Comparison of ENCODE assay signal across 1 cellular context in the genomic region with DNA sequence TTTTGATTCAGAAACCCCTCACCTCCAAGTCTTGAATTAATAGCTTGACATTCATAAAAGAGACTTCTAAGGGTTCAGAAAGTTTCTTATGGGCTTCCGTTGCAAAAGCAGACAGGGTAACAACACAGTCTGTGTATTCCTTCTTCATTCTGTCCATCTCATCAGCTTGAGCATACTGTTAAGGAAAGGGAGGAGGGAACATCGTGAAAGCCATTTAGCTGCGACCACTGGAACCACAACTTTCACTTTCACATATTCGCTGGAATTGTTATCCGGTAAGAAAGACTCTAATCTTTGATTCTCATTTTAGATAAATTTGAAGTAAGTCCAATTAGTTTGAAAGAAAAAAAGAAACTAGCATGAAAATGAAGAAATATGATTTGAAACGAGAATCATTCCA.
TF ChIP-seq lines count a peak whose summit lies in the region.

No MANE protein-coding gene starts in this region.

TF ChIP-seq in SK-N-SH, 30 proteins besides CTCF, POLR2A, EP300 and RAD21 (continued from another document):
- TF ChIP-seq, protein P1, sequence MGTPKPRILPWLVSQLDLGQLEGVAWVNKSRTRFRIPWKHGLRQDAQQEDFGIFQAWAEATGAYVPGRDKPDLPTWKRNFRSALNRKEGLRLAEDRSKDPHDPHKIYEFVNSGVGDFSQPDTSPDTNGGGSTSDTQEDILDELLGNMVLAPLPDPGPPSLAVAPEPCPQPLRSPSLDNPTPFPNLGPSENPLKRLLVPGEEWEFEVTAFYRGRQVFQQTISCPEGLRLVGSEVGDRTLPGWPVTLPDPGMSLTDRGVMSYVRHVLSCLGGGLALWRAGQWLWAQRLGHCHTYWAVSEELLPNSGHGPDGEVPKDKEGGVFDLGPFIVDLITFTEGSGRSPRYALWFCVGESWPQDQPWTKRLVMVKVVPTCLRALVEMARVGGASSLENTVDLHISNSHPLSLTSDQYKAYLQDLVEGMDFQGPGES (IDR thresholded peaks at IDR 0.05; ENCODE audit: low read depth, low read length) = no peak
TF ChIP-seq in SK-N-SH: peak in this region for 0.
